19 cellular contexts compared by ENCODE assay signal in genomic region chr10:105291571-105291970, GRCh38.
A peak's percentile ranks its signal among the peaks of the same experiment; 100 is the strongest.
DNase-seq lines count a peak whose midpoint lies in the region; FAIRE-seq and TF ChIP-seq lines count a peak whose summit lies in the region.
"Had no signal": no experiment of that assay in that cellular context is flagged by ENCODE, and none has a peak within 500 bp of the region (broad histone marks: within the 10 kb centered on the region; RNA-seq: fewer than 3 reads in every experiment).

No MANE protein-coding gene starts in this region.

- no peak for TF ChIP-seq POLR2A in breast epithelium (IDR thresholded peaks at IDR 0.05)

- H3K4me2 ChIP-seq in mammary epithelial cell (ENCODE audit: insufficient read depth, low read depth, low read length) = no peak overlapping the region

- no peak overlapping the region for H2AFZ ChIP-seq in mammary epithelial cell (ENCODE audit: low read depth, low read length)

- H3K4me3 Mint-ChIP-seq in MCF 10A (ENCODE audit: unreplicated experiment) = no peak overlapping the region
- no peak overlapping the region for H3K4me3 Mint-ChIP-seq in immature natural killer cell
- H3K4me3 Mint-ChIP-seq: CD4-positive, alpha-beta T cell; HFFc6; T-helper 1 cell treated with Interleukin-12 subunit alpha and Interleukin-12 subunit beta and Interleukin-4 antibody, amounts not matched to agents 30 μg/mL and 1 μg/mL, for 36 hours had no signal

- no peak overlapping the region for H3K27ac Mint-ChIP-seq in MCF 10A (ENCODE audit: low read depth, unreplicated experiment)
- H3K27ac Mint-ChIP-seq in immature natural killer cell = no peak overlapping the region
- H3K27ac Mint-ChIP-seq: CD4-positive, alpha-beta T cell; HFFc6; T-helper 1 cell treated with Interleukin-12 subunit alpha and Interleukin-12 subunit beta and Interleukin-4 antibody, amounts not matched to agents 30 μg/mL and 1 μg/mL, for 36 hours had no signal

- CTCF ChIA-PET in MCF 10A (lab: Yijun Ruan, JAX) = interaction anchor here (0.7 to 0.8 kb wide), 2 partner anchors 37 to 442 kb away, joined by 3 read pairs; no protein-coding TSS in a partner anchor
- CTCF ChIA-PET in mammary epithelial cell (lab: Charles Lee; ENCODE audit: low non-redundant PET) = no interaction called here

- H3K4me1 Mint-ChIP-seq in MCF 10A (ENCODE audit: insufficient read depth, unreplicated experiment) = no peaks in the 10 kb centered on the region
- no peaks in the 10 kb centered on the region for H3K4me1 Mint-ChIP-seq in immature natural killer cell

- H3K36me3 Mint-ChIP-seq in MCF 10A (ENCODE audit: insufficient read depth, unreplicated experiment) (no peaks in the 10 kb centered on the region), immature natural killer cell (no peaks in the 10 kb centered on the region)

- H3K36me3 ChIP-seq in breast epithelium (no peaks in the 10 kb centered on the region), mammary epithelial cell (ENCODE audit: insufficient read depth, low read length) (no peaks in the 10 kb centered on the region), left ventricle myocardium inferior (no peaks in the 10 kb centered on the region)

- H3K4me3 ChIP-seq in breast epithelium = no peak overlapping the region
- no peak overlapping the region for H3K4me3 ChIP-seq in mammary epithelial cell (replicated peaks in 1 of 3; ENCODE audit: insufficient read depth in 1 of 3, low read depth in 2 of 3, low read length in 3 of 3)
- H3K4me3 ChIP-seq in left ventricle myocardium inferior = no peak overlapping the region
- H3K4me3 ChIP-seq: SK-N-MC had no signal

- DNase-seq in MCF 10A (ENCODE audit: unreplicated experiment) (peak; percentile 10), breast epithelium (ENCODE audit: low spot score in 2 of 2) (no peak), NCI-H345 (lab: John Stamatoyannopoulos, UW) (peak; percentile 44), mammary epithelial cell (peak; percentile 2), immature natural killer cell (no peak), RCC 7860 (ENCODE audit: low spot score) (no peak), left ventricle myocardium inferior (no peak), GM19240 (ENCODE audit: insufficient read length, low spot score) (no peak)
- DNase-seq: AML-193; CD4-positive, alpha-beta T cell; HFFc6; KG1; NCI-H1092; NCI-H2107; NCI-H524 had no signal

- H3K27ac ChIP-seq in breast epithelium (no peak overlapping the region), mammary epithelial cell (ENCODE audit: insufficient read depth, low read depth, low read length) (no peak overlapping the region), left ventricle myocardium inferior (replicated peaks) (no peak overlapping the region)
- H3K27ac ChIP-seq: SK-N-MC had no signal

- FAIRE-seq in RCC 7860 (lab: Jason Lieb, UNC) = no peak
- FAIRE-seq: D721Med, H1 had no signal

- H3K27me3 ChIP-seq in breast epithelium = no peaks in the 10 kb centered on the region
- no peaks in the 10 kb centered on the region for H3K27me3 ChIP-seq in mammary epithelial cell (ENCODE audit: insufficient read depth, low read length)
- H3K27me3 ChIP-seq in left ventricle myocardium inferior (ENCODE audit: low read depth) = no peaks in the 10 kb centered on the region

- BruUV-seq in MCF 10A (replicated peaks; lab: Mats Ljungman, UMichigan) (no TSS peak), mammary epithelial cell (replicated peaks; lab: Mats Ljungman, UMichigan) (no TSS peak)

- no peaks in the 10 kb centered on the region for H3K4me1 ChIP-seq in breast epithelium
- H3K4me1 ChIP-seq in mammary epithelial cell (ENCODE audit: insufficient read depth, low read length) = no peaks in the 10 kb centered on the region
- no peaks in the 10 kb centered on the region for H3K4me1 ChIP-seq in left ventricle myocardium inferior

- no peaks in the 10 kb centered on the region for H4K20me1 ChIP-seq in mammary epithelial cell (ENCODE audit: insufficient read depth, low read length)

- in situ Hi-C loops in mammary epithelial cell (cut with MboI; ENCODE audit: low sequenced_read_pairs in 2 of 2) = no loop called here

- dilution Hi-C loops in mammary epithelial cell (cut with HindIII; ENCODE audit: low sequenced_read_pairs) = no loop called here

- peaks cover 25% of the 10 kb centered on the region for H3K9me3 Mint-ChIP-seq in MCF 10A (ENCODE audit: unreplicated experiment)
- peaks cover 0 to 14% (median 8%) of the 10 kb centered on the region in 6 donors for H3K9me3 Mint-ChIP-seq in immature natural killer cell
- H3K9me3 Mint-ChIP-seq: T-helper 1 cell treated with Interleukin-12 subunit alpha and Interleukin-12 subunit beta and Interleukin-4 antibody, amounts not matched to agents 30 μg/mL and 1 μg/mL, for 36 hours had no signal

- TF ChIP-seq CTCF in MCF 10A (IDR thresholded peaks at IDR 0.05; ENCODE audit: unreplicated experiment) (no peak), breast epithelium (IDR thresholded peaks at IDR 0.05) (no peak), mammary epithelial cell (conservative IDR thresholded peaks at IDR 0.05 in 1 of 2, IDR thresholded peaks at IDR 0.05 in 1 of 2; ENCODE audit: extremely low read depth in 1 of 2, insufficient read depth in 1 of 2, low read depth in 1 of 2, low read length in 2 of 2) (no peak), left ventricle myocardium inferior (IDR thresholded peaks at IDR 0.05; ENCODE audit: borderline replicate concordance) (no peak)

- intact Hi-C loops in MCF 10A (cut with micrococcal nuclease) = no loop called here
- intact Hi-C loops in breast epithelium (cut with DNase I; ENCODE audit: low total_unique reads) = loop anchor here (5.0 kb wide), 1 partner anchor 1856 kb away; no protein-coding TSS in a partner anchor
- intact Hi-C loops in mammary epithelial cell (cut with micrococcal nuclease) = no loop called here
- intact Hi-C loops in left ventricle myocardium inferior (cut with micrococcal nuclease) = no loop called here

- peaks cover 0 to 5% of the 10 kb centered on the region in 2 donors for H3K9me3 ChIP-seq in breast epithelium
- H3K9me3 ChIP-seq in mammary epithelial cell (replicated peaks; ENCODE audit: insufficient read depth, low read length) = peaks cover 4% of the 10 kb centered on the region
- H3K9me3 ChIP-seq in left ventricle myocardium inferior (replicated peaks) = peaks cover 15% of the 10 kb centered on the region

- POLR2A ChIA-PET in MCF 10A (lab: Yijun Ruan, JAX) = no interaction called here

- H3K9ac ChIP-seq in mammary epithelial cell (ENCODE audit: insufficient read depth, low read length) = no peak overlapping the region

- no peaks in the 10 kb centered on the region for H3K79me2 ChIP-seq in mammary epithelial cell (ENCODE audit: insufficient read depth, low read length)

- 22% methylated on average over 4 of the region's 4 CpGs for WGBS in mammary epithelial cell (ENCODE audit: low coverage, missing lambda C conversion rate)

- H3K27me3 Mint-ChIP-seq in MCF 10A (ENCODE audit: insufficient read depth, unreplicated experiment) (no peaks in the 10 kb centered on the region), immature natural killer cell (ENCODE audit: low read depth in 3 of 3) (no peaks in the 10 kb centered on the region)

Comparison
In these comparisons a context has a peak if more than half of its experiments do, and no peak if none do; other contexts are left out.
1. DNase-seq: peak in MCF 10A (single experiment), NCI-H345 (single experiment) and mammary epithelial cell (single experiment); none in breast epithelium (0 of 2), immature natural killer cell (0 of 3), RCC 7860 (single experiment), left ventricle myocardium inferior (single experiment) and GM19240 (single experiment).